ENCODE assay signal across 1 cellular context in the genomic region with DNA sequence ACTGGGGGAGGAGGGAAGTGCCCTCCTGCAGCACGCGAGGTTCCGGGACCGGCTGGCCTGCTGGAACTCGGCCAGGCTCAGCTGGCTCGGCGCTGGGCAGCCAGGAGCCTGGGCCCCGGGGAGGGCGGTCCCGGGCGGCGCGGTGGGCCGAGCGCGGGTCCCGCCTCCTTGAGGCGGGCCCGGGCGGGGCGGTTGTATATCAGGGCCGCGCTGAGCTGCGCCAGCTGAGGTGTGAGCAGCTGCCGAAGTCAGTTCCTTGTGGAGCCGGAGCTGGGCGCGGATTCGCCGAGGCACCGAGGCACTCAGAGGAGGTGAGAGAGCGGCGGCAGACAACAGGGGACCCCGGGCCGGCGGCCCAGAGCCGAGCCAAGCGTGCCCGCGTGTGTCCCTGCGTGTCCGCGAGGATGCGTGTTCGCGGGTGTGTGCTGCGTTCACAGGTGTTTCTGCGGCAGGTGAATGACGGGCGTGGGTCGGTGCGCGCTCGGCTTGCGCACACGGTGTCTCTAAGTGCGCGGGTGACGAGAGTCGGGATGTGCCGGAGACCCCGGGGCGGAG.
TF ChIP-seq lines count a peak whose summit lies in the region.

A gene (plus strand): TSS at position 227 of the 555 bp plus-strand sequence. CDS start 5,388 bp downstream, outside the sequence.

TF ChIP-seq in GM12878, 131 proteins besides CTCF, POLR2A, EP300 and RAD21 (continued from another document and continues in another):
- TF ChIP-seq, protein P1, sequence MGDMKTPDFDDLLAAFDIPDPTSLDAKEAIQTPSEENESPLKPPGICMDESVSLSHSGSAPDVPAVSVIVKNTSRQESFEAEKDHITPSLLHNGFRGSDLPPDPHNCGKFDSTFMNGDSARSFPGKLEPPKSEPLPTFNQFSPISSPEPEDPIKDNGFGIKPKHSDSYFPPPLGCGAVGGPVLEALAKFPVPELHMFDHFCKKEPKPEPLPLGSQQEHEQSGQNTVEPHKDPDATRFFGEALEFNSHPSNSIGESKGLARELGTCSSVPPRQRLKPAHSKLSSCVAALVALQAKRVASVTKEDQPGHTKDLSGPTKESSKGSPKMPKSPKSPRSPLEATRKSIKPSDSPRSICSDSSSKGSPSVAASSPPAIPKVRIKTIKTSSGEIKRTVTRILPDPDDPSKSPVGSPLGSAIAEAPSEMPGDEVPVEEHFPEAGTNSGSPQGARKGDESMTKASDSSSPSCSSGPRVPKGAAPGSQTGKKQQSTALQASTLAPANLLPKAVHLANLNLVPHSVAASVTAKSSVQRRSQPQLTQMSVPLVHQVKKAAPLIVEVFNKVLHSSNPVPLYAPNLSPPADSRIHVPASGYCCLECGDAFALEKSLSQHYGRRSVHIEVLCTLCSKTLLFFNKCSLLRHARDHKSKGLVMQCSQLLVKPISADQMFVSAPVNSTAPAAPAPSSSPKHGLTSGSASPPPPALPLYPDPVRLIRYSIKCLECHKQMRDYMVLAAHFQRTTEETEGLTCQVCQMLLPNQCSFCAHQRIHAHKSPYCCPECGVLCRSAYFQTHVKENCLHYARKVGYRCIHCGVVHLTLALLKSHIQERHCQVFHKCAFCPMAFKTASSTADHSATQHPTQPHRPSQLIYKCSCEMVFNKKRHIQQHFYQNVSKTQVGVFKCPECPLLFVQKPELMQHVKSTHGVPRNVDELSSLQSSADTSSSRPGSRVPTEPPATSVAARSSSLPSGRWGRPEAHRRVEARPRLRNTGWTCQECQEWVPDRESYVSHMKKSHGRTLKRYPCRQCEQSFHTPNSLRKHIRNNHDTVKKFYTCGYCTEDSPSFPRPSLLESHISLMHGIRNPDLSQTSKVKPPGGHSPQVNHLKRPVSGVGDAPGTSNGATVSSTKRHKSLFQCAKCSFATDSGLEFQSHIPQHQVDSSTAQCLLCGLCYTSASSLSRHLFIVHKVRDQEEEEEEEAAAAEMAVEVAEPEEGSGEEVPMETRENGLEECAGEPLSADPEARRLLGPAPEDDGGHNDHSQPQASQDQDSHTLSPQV (IDR thresholded peaks at IDR 0.05): peak; percentile 70; the same call in 1 of the 2 replicates
- TF ChIP-seq SMAD5 (IDR thresholded peaks at IDR 0.05; ENCODE audit: low read depth) (peak; percentile 97), TAF1 (IDR thresholded peaks at IDR 0.05; ENCODE audit: borderline replicate concordance, low read depth, low read length) (peak; percentile 89), FOXK2 (IDR thresholded peaks at IDR 0.05) (peak; percentile 37; the same call in 1 of the 2 replicates), ZNF24 (IDR thresholded peaks at IDR 0.05) (0 out of 2 replicates have a peak, but pooled peaks have one; percentile 42), BACH1 (IDR thresholded peaks at IDR 0.05; ENCODE audit: borderline replicate concordance) (peak; percentile 97), MTA3 (IDR thresholded peaks at IDR 0.05; ENCODE audit: borderline replicate concordance, low read length) (no peak; the same call in 1 of the 2 replicates), PAX5 (IDR thresholded peaks at IDR 0.05; ENCODE audit: borderline replicate concordance, low read depth, low read length) (no peak), MEF2A (IDR thresholded peaks at IDR 0.05; ENCODE audit: insufficient read depth, low read depth, low read length) (0 out of 2 replicates have a peak, but pooled peaks have one; percentile 20), ESRRA (IDR thresholded peaks at IDR 0.05; ENCODE audit: low read length) (0 out of 2 replicates have a peak, but pooled peaks have one; percentile 43), TBL1XR1 (IDR thresholded peaks at IDR 0.05; ENCODE audit: low read depth, low read length) (no peak), IKZF1 (conservative IDR thresholded peaks at IDR 0.05) (peak; percentile 80), EGR1 (IDR thresholded peaks at IDR 0.05; ENCODE audit: borderline replicate concordance in 1 of 2, low read depth in 2 of 2, low read length in 2 of 2) (0 out of 3 replicates have a peak, but pooled peaks of 1 of the 2 experiments have one; percentile 24), BCL11A (IDR thresholded peaks at IDR 0.05; ENCODE audit: low read depth, low read length) (no peak), NR2C2 (IDR thresholded peaks at IDR 0.05; ENCODE audit: borderline replicate concordance, control insufficient read depth, insufficient read length, low read depth) (no peak), KAT2A (conservative IDR thresholded peaks at IDR 0.05; ENCODE audit: control insufficient read depth, low read depth, low read length) (no peak), SRF (IDR thresholded peaks at IDR 0.05; ENCODE audit: low read depth in 2 of 2, low read length in 2 of 2) (no peak), SUZ12 (IDR thresholded peaks at IDR 0.05; ENCODE audit: unreplicated experiment) (no peak), SMC3 (IDR thresholded peaks at IDR 0.05; ENCODE audit: borderline replicate concordance, low read length) (no peak), NBN (IDR thresholded peaks at IDR 0.05) (0 out of 2 replicates have a peak, but pooled peaks have one; percentile 56), CREB1 (IDR thresholded peaks at IDR 0.05; ENCODE audit: low read depth) (peak; percentile 62; the same call in 1 of the 2 replicates), MYC (IDR thresholded peaks at IDR 0.05; ENCODE audit: insufficient read depth, insufficient read length, insufficient replicate concordance, low read length, severe bottlenecking) (peak; percentile 17), FOXM1 (IDR thresholded peaks at IDR 0.05; ENCODE audit: low read depth, low read length) (no peak), NRF1 (conservative IDR thresholded peaks at IDR 0.05; ENCODE audit: low read depth, low read length) (peak; percentile 29; the same call in 1 of the 2 replicates), POLR2AphosphoS2 (IDR thresholded peaks at IDR 0.05; ENCODE audit: low read depth, low read length) (peak; percentile 99), WRNIP1 (IDR thresholded peaks at IDR 0.05; ENCODE audit: borderline replicate concordance, low read depth, low read length) (no peak), BMI1 (IDR thresholded peaks at IDR 0.05; ENCODE audit: borderline replicate concordance) (no peak), ZNF217 (IDR thresholded peaks at IDR 0.05) (0 out of 2 replicates have a peak, but pooled peaks have one; percentile 29), NFIC (IDR thresholded peaks at IDR 0.05; ENCODE audit: low read depth, low read length) (no peak), HCFC1 (IDR thresholded peaks at IDR 0.05; ENCODE audit: low read length) (no peak), ETV6 (conservative IDR thresholded peaks at IDR 0.05 in 1 of 2, IDR thresholded peaks at IDR 0.05 in 1 of 2; ENCODE audit: borderline replicate concordance in 1 of 2, low read depth in 1 of 2) (no peak), SP1 (IDR thresholded peaks at IDR 0.05; ENCODE audit: low read depth, low read length) (no peak), SREBF2 (IDR thresholded peaks at IDR 0.05; ENCODE audit: low read length) (no peak), STAT1 (conservative IDR thresholded peaks at IDR 0.05) (0 out of 2 replicates have a peak, but pooled peaks have one; percentile 74), MXI1 (IDR thresholded peaks at IDR 0.05; ENCODE audit: low read depth, low read length) (peak; percentile 79), RBBP5 (conservative IDR thresholded peaks at IDR 0.05) (no peak)
- TF ChIP-seq, protein P2, sequence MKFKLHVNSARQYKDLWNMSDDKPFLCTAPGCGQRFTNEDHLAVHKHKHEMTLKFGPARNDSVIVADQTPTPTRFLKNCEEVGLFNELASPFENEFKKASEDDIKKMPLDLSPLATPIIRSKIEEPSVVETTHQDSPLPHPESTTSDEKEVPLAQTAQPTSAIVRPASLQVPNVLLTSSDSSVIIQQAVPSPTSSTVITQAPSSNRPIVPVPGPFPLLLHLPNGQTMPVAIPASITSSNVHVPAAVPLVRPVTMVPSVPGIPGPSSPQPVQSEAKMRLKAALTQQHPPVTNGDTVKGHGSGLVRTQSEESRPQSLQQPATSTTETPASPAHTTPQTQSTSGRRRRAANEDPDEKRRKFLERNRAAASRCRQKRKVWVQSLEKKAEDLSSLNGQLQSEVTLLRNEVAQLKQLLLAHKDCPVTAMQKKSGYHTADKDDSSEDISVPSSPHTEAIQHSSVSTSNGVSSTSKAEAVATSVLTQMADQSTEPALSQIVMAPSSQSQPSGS (IDR thresholded peaks at IDR 0.05; ENCODE audit: low read length): no peak
- TF ChIP-seq, protein P3, sequence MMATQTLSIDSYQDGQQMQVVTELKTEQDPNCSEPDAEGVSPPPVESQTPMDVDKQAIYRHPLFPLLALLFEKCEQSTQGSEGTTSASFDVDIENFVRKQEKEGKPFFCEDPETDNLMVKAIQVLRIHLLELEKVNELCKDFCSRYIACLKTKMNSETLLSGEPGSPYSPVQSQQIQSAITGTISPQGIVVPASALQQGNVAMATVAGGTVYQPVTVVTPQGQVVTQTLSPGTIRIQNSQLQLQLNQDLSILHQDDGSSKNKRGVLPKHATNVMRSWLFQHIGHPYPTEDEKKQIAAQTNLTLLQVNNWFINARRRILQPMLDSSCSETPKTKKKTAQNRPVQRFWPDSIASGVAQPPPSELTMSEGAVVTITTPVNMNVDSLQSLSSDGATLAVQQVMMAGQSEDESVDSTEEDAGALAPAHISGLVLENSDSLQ (IDR thresholded peaks at IDR 0.05): no peak; the same call in 1 of the 2 replicates
- TF ChIP-seq, protein P4, sequence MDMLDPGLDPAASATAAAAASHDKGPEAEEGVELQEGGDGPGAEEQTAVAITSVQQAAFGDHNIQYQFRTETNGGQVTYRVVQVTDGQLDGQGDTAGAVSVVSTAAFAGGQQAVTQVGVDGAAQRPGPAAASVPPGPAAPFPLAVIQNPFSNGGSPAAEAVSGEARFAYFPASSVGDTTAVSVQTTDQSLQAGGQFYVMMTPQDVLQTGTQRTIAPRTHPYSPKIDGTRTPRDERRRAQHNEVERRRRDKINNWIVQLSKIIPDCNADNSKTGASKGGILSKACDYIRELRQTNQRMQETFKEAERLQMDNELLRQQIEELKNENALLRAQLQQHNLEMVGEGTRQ (IDR thresholded peaks at IDR 0.05; ENCODE audit: borderline replicate concordance, low read depth, low read length): no peak
- TF ChIP-seq, protein P5, sequence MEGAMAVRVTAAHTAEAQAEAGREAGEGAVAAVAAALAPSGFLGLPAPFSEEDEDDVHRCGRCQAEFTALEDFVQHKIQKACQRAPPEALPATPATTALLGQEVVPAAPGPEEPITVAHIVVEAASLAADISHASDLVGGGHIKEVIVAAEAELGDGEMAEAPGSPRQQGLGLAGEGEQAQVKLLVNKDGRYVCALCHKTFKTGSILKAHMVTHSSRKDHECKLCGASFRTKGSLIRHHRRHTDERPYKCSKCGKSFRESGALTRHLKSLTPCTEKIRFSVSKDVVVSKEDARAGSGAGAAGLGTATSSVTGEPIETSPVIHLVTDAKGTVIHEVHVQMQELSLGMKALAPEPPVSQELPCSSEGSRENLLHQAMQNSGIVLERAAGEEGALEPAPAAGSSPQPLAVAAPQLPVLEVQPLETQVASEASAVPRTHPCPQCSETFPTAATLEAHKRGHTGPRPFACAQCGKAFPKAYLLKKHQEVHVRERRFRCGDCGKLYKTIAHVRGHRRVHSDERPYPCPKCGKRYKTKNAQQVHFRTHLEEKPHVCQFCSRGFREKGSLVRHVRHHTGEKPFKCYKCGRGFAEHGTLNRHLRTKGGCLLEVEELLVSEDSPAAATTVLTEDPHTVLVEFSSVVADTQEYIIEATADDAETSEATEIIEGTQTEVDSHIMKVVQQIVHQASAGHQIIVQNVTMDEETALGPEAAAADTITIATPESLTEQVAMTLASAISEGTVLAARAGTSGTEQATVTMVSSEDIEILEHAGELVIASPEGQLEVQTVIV (IDR thresholded peaks at IDR 0.05; ENCODE audit: borderline replicate concordance, partially characterized antibody): no peak
- TF ChIP-seq, protein P6, sequence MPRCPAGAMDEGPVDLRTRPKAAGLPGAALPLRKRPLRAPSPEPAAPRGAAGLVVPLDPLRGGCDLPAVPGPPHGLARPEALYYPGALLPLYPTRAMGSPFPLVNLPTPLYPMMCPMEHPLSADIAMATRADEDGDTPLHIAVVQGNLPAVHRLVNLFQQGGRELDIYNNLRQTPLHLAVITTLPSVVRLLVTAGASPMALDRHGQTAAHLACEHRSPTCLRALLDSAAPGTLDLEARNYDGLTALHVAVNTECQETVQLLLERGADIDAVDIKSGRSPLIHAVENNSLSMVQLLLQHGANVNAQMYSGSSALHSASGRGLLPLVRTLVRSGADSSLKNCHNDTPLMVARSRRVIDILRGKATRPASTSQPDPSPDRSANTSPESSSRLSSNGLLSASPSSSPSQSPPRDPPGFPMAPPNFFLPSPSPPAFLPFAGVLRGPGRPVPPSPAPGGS (IDR thresholded peaks at IDR 0.05; ENCODE audit: borderline replicate concordance, insufficient read depth, low read depth, low read length, poor library complexity, severe bottlenecking): peak; percentile 66
- TF ChIP-seq, protein P7, sequence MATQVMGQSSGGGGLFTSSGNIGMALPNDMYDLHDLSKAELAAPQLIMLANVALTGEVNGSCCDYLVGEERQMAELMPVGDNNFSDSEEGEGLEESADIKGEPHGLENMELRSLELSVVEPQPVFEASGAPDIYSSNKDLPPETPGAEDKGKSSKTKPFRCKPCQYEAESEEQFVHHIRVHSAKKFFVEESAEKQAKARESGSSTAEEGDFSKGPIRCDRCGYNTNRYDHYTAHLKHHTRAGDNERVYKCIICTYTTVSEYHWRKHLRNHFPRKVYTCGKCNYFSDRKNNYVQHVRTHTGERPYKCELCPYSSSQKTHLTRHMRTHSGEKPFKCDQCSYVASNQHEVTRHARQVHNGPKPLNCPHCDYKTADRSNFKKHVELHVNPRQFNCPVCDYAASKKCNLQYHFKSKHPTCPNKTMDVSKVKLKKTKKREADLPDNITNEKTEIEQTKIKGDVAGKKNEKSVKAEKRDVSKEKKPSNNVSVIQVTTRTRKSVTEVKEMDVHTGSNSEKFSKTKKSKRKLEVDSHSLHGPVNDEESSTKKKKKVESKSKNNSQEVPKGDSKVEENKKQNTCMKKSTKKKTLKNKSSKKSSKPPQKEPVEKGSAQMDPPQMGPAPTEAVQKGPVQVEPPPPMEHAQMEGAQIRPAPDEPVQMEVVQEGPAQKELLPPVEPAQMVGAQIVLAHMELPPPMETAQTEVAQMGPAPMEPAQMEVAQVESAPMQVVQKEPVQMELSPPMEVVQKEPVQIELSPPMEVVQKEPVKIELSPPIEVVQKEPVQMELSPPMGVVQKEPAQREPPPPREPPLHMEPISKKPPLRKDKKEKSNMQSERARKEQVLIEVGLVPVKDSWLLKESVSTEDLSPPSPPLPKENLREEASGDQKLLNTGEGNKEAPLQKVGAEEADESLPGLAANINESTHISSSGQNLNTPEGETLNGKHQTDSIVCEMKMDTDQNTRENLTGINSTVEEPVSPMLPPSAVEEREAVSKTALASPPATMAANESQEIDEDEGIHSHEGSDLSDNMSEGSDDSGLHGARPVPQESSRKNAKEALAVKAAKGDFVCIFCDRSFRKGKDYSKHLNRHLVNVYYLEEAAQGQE (IDR thresholded peaks at IDR 0.05; ENCODE audit: low read depth, low read length): no peak
